ENCODE assay signal across 8 cellular contexts in the genomic region with DNA sequence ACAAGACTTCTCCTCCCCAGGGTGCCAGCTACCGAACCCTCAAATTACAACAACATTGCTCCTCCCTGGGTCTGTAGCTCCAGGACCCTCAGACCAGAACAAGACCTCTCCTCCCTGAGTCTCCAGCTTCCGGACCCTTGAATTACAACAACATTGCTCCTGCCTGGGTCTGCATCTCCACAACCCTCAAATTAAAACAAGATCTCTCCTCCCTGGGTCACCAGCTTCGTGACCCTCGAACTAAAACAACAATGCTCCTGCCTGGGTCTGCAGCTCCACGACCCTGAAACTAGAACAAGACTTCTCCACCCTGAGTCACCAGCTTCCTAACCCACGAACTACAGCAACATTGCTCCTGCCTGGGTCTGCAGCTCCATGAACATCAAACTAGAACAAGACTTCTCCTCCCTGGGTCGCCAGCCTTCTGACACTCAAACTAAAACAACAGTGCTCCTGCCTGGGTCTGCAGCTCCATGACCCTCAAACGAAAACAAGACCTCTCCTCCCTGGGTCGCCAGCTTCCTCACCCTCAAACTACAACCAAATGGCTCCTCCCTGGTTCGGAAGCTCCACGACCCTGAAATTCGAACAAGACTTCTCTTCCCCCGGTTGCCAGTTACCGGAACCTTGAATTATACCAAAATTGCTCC.
"Had no signal": no experiment of that assay in that cellular context is flagged by ENCODE, and none has a peak within 500 bp of the region (broad histone marks: within the 10 kb centered on the region; RNA-seq: fewer than 3 reads in every experiment).

No MANE protein-coding gene starts in this region.

- H3K4me3 Mint-ChIP-seq: GM23338, H9, IgD-negative memory B cell had no signal

- H3K9me3 Mint-ChIP-seq: IgD-negative memory B cell had no signal

- H3K36me3 Mint-ChIP-seq: IgD-negative memory B cell had no signal

- H3K4me1 Mint-ChIP-seq: GM23338, H9, IgD-negative memory B cell had no signal

- H3K27ac Mint-ChIP-seq: GM23338, H9, IgD-negative memory B cell had no signal

- DNase-seq: H9, HCEC 1CT, KBM-7 had no signal

- FAIRE-seq: H1, H54, HepG2 had no signal
